Comparison of ENCODE assay signal across 12 cellular contexts in the genomic region with DNA sequence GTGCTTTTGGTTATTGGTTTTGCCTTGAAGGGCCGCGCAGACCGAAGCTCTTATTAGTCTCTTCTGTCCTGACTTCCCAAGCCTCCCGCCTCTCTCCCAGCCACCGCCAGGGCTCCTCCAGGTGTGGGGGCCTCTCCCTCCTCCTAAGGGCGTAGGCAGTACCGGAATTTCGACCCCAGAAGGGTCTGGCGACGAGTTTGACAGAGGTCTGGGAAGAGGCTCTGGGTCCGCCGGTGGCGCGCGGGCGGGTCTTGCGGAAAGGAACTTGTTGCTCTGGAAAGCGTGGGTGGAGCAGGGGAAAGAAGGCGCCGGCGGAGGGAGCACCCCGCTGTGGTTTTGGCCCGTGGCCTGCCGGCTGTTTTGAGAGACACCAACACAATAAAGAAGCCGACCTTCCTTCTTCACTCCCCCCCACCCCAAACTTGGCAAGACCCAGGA. TPM values are rescaled to one million over a fixed set of nuclear protein-coding genes. Genes with fewer than 3 reads are reported as not detected.
A peak's percentile ranks its signal among the peaks of the same experiment; 100 is the strongest.
DNase-seq lines count a peak whose midpoint lies in the region; ATAC-seq and TF ChIP-seq lines count a peak whose summit lies in the region.
"Had no signal": no experiment of that assay in that cellular context is flagged by ENCODE, and none has a peak within 500 bp of the region (broad histone marks: within the 10 kb centered on the region; RNA-seq: fewer than 3 reads in every experiment).

No MANE protein-coding gene starts in this region.

- no peaks in the 10 kb centered on the region for H3K36me3 Mint-ChIP-seq in nephron (ENCODE audit: low read depth)
- H3K36me3 Mint-ChIP-seq in HFFc6 (ENCODE audit: low read depth), result peaks cover 6% of the 10 kb centered on the region; the same call in 1 of the 2 replicates
- peaks cover 3% of the 10 kb centered on the region for H3K36me3 Mint-ChIP-seq in T-helper 17 cell (ENCODE audit: low read depth)

- ATAC-seq in GM19455 (IDR thresholded peaks at IDR 0.05; ENCODE audit: unreplicated experiment) (no peak), T-helper 17 cell (no peak)
- ATAC-seq: naive thymus-derived CD4-positive, alpha-beta T cell had no signal

- H3K9me3 ChIP-seq in T-helper 17 cell (ENCODE audit: control insufficient read depth, low read length, poor library complexity, severe bottlenecking), result no peaks in the 10 kb centered on the region
- H3K9me3 ChIP-seq: adrenal gland had no signal

- H3K27me3 Mint-ChIP-seq in nephron (ENCODE audit: low read depth) (peaks cover 87% of the 10 kb centered on the region), HFFc6 (ENCODE audit: insufficient read depth) (peaks cover 4% of the 10 kb centered on the region), T-helper 17 cell (peaks cover 57% of the 10 kb centered on the region)

- H3K4me1 Mint-ChIP-seq in nephron (peaks cover 27% of the 10 kb centered on the region), HFFc6 (ENCODE audit: low read depth) (no peaks in the 10 kb centered on the region), T-helper 17 cell (peaks cover 2% of the 10 kb centered on the region)

- TF ChIP-seq CTCF in nephron (IDR thresholded peaks at IDR 0.05; ENCODE audit: unreplicated experiment in 3 of 3) (no peak), HFFc6 (IDR thresholded peaks at IDR 0.05) (no peak)

- H3K27ac Mint-ChIP-seq in nephron (no peak overlapping the region), HFFc6 (no peak overlapping the region), T-helper 17 cell (no peak overlapping the region)
- H3K27ac Mint-ChIP-seq: naive thymus-derived CD4-positive, alpha-beta T cell; T-helper 2 cell treated with Interferon-gamma antibody and Interleukin-4, amounts not matched to agents 5 μg/mL and 100 μg/mL, for 36 hours had no signal

- no peaks in the 10 kb centered on the region for H3K9me3 Mint-ChIP-seq in nephron
- peaks cover 15% of the 10 kb centered on the region for H3K9me3 Mint-ChIP-seq in HFFc6
- H3K9me3 Mint-ChIP-seq: T-helper 2 cell treated with Interferon-gamma antibody and Interleukin-4, amounts not matched to agents 5 μg/mL and 100 μg/mL, for 36 hours had no signal

- DNase-seq in DMS79 (lab: John Stamatoyannopoulos, UW) (peak; percentile 33), NCI-H146 (lab: John Stamatoyannopoulos, UW) (peak; percentile 85), cerebellum (ENCODE audit: low spot score) (peak; percentile 44), HFFc6 (no peak), T-helper 17 cell (no peak)
- no peak for DNase-seq in stimulated activated naive CD4-positive, alpha-beta T cell treated with Interleukin-2 at 50 U/mL for 16 hours (lab: John Stamatoyannopoulos, UW)
- DNase-seq: hippocampal formation; naive thymus-derived CD4-positive, alpha-beta T cell had no signal

- H3K4me3 Mint-ChIP-seq in nephron (peak overlapping the region; percentile 80 to 86 (median 83)), HFFc6 (no peak overlapping the region), T-helper 17 cell (no peak overlapping the region)
- H3K4me3 Mint-ChIP-seq: naive thymus-derived CD4-positive, alpha-beta T cell; T-helper 2 cell treated with Interferon-gamma antibody and Interleukin-4, amounts not matched to agents 5 μg/mL and 100 μg/mL, for 36 hours had no signal

RNA-seq across cellular contexts. Expression of a gene that starts 1.8 kb away (rescaled TPM):
- 24.1 TPM for total RNA-seq in cerebellum
- not detected for total RNA-seq in HFFc6 (2021; fragmentation: NEBNext Ultra II Directional; extraction: Animal tissue kit (Norgen Biotek cat#: 25700))
- total RNA-seq in T-helper 17 cell, result not detected
- total RNA-seq: naive thymus-derived CD4-positive, alpha-beta T cell had no signal

Comparison
In these comparisons a context has a peak if more than half of its experiments do, and no peak if none do; other contexts are left out.
1. DNase-seq: peak in DMS79 (single experiment), NCI-H146 (single experiment) and cerebellum (single experiment); none in stimulated activated naive CD4-positive, alpha-beta T cell treated with Interleukin-2 at 50 U/mL for 16 hours (single experiment), HFFc6 (single experiment) and T-helper 17 cell (0 of 3).
2. H3K4me3 Mint-ChIP-seq: peak in nephron (3 of 3); none in HFFc6 (single experiment) and T-helper 17 cell (single experiment).
3. RNA of a gene that starts 1.8 kb away (total RNA-seq): 24.1 TPM in cerebellum (single experiment); not detected in HFFc6 and not detected in T-helper 17 cell; every median in the first group is over 10 times any median in the second.